Comparison of ENCODE assay signal across 1 cellular context in genomic region chr7:6546852-6547251, GRCh38.
TF ChIP-seq lines count a peak whose summit lies in the region.

No MANE protein-coding gene starts in this region.

TF ChIP-seq in SK-N-SH, 30 proteins besides CTCF, POLR2A, EP300 and RAD21 (continued from another document):
- TF ChIP-seq PBX3 (IDR thresholded peaks at IDR 0.05) = no peak
- no peak for TF ChIP-seq GABPA (IDR thresholded peaks at IDR 0.05; ENCODE audit: low read depth)
- TF ChIP-seq FOXJ3 (CRISPR knock-in tag; IDR thresholded peaks at IDR 0.05) = no peak
- TF ChIP-seq USF1 (IDR thresholded peaks at IDR 0.05; ENCODE audit: borderline replicate concordance, low read depth) = no peak
- no peak for TF ChIP-seq POLR2AphosphoS5 (IDR thresholded peaks at IDR 0.05; ENCODE audit: low read depth, low read length)
- no peak for TF ChIP-seq SMC3 (IDR thresholded peaks at IDR 0.05; ENCODE audit: low read depth, low read length)
- TF ChIP-seq USF2 (IDR thresholded peaks at IDR 0.05; ENCODE audit: borderline replicate concordance, low read depth, low read length) = no peak
- no peak for TF ChIP-seq NFIC (IDR thresholded peaks at IDR 0.05; ENCODE audit: borderline replicate concordance)
- TF ChIP-seq EZH2phosphoT487 (IDR thresholded peaks at IDR 0.05; ENCODE audit: borderline replicate concordance, low read depth) = no peak
